In the genomic region with DNA sequence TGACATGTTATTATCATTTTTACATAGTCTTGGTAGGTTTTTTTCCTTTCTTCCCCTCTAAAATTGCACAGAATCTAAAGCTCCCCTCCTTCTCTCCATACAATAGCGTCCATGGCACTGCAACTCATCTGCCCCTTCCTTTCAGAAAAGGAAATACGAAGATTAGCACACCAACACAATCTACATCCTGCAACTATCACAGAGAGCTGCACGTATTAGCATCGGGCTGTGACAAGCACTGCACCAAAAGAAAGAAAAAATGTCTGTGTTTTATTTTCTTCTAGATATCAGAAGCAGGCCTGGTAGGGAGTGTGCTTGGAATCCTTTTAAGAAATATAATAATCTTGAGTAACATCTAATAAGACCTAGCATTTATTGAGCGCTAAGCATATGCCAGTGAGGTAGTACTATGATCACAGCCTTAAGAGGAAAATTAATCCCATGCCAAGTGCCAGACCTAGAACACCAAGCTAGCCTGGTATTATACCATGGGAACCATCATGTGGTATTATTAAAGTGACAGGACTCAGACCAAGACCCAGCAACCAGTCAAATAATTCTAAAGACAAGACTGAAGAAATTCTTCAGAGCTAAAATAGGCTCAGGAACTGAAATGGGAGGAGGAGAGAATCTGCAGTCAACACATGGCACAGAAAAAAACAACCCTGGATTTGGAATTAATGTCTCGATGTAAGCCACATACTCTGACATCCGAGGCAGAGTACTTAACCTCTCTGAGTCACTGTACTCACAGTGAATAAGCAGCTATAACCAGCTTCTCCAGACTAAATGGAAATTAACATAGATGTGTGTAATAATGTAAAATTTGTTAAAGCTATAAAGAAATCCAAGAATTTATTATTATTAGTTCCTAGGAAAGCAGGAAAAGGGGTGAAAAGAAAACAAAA, we compare ENCODE assay signal across 11 cellular contexts.
DNase-seq lines count a peak whose midpoint lies in the region; ATAC-seq and TF ChIP-seq lines count a peak whose summit lies in the region.
"Had no signal": no experiment of that assay in that cellular context is flagged by ENCODE, and none has a peak within 500 bp of the region (broad histone marks: within the 10 kb centered on the region; RNA-seq: fewer than 3 reads in every experiment).

No MANE protein-coding gene starts in this region.

- H3K27ac ChIP-seq in body of pancreas = no peak overlapping the region
- no peak overlapping the region for H3K27ac ChIP-seq in adrenal gland

- peaks cover 50% of the 10 kb centered on the region for H3K4me1 Mint-ChIP-seq in activated T-helper 17 cell treated with anti-CD3 and anti-CD28 coated beads, Interleukin-2, amount 50 U/mL, for 72 hours

- DNase-seq in AG08395 (ENCODE audit: low spot score) (peak; percentile 11), HCEC 1CT (peak; percentile 9), foreskin fibroblast (peak; percentile 45 to 68), Right ventricle myocardium inferior (ENCODE audit: missing footprints) (no peak), body of pancreas (no peak), adrenal gland (no peak), NCI-H1930 (lab: John Stamatoyannopoulos, UW) (no peak)
- DNase-seq: activated gamma-delta T cell treated with Interleukin-2 at 50 U/mL for 16 hours; islet precursor cell; stimulated activated CD4-positive, alpha-beta T cell treated with anti-CD3 and anti-CD28 coated beads, Interleukin-15, amount 100 ng/mL, for 24 hours had no signal

- peaks cover 8% of the 10 kb centered on the region for H3K36me3 Mint-ChIP-seq in activated T-helper 17 cell treated with anti-CD3 and anti-CD28 coated beads, Interleukin-2, amount 50 U/mL, for 72 hours (ENCODE audit: low read depth)

- TF ChIP-seq CTCF in foreskin fibroblast (IDR thresholded peaks at IDR 0.05; ENCODE audit: low read depth, low read length) = no peak
- TF ChIP-seq CTCF in body of pancreas (IDR thresholded peaks at IDR 0.05) = no peak
- TF ChIP-seq CTCF in adrenal gland (IDR thresholded peaks at IDR 0.05) = no peak

- no peaks in the 10 kb centered on the region for H3K27me3 Mint-ChIP-seq in activated T-helper 17 cell treated with anti-CD3 and anti-CD28 coated beads, Interleukin-2, amount 50 U/mL, for 72 hours

- H3K4me3 Mint-ChIP-seq in activated T-helper 17 cell treated with anti-CD3 and anti-CD28 coated beads, Interleukin-2, amount 50 U/mL, for 72 hours = peak overlapping the region; percentile 79

- intact Hi-C loops in Right ventricle myocardium inferior (cut with DNase I) (no loop called here), body of pancreas (cut with DNase I) (no loop called here), adrenal gland (cut with DNase I) (no loop called here)

- H3K4me3 ChIP-seq in foreskin fibroblast (ENCODE audit: low read depth in 1 of 2, low read length in 2 of 2) = no peak overlapping the region
- H3K4me3 ChIP-seq in body of pancreas = no peak overlapping the region
- H3K4me3 ChIP-seq in adrenal gland = no peak overlapping the region

- WGBS in body of pancreas, 2 donors = 67 to 85% methylated on average over 7 of the region's 7 CpGs
- 71 to 84% (median 76%) methylated on average over 7 of the region's 7 CpGs for WGBS in adrenal gland, 4 donors

- no peaks in the 10 kb centered on the region for H3K9me3 Mint-ChIP-seq in activated T-helper 17 cell treated with anti-CD3 and anti-CD28 coated beads, Interleukin-2, amount 50 U/mL, for 72 hours

- TF ChIP-seq POLR2A in body of pancreas (IDR thresholded peaks at IDR 0.05) = no peak
- TF ChIP-seq POLR2A in adrenal gland (IDR thresholded peaks at IDR 0.05) = no peak

- ATAC-seq in activated T-helper 17 cell treated with anti-CD3 and anti-CD28 coated beads, Interleukin-2, amount 50 U/mL, for 72 hours (replicated peaks) = peak; percentile 67
- ATAC-seq in Right ventricle myocardium inferior (no peak), body of pancreas (no peak)

- H3K27me3 ChIP-seq in body of pancreas = no peaks in the 10 kb centered on the region
- H3K27me3 ChIP-seq in adrenal gland = no peaks in the 10 kb centered on the region

- H3K9me3 ChIP-seq in body of pancreas = no peaks in the 10 kb centered on the region
- peaks cover 0 to 7% (median 0%) of the 10 kb centered on the region in 3 donors for H3K9me3 ChIP-seq in adrenal gland (replicated peaks in 1 of 3)

- H3K36me3 ChIP-seq in body of pancreas (replicated peaks in 1 of 2; ENCODE audit: insufficient read depth in 1 of 2, low read depth in 2 of 2) (no peaks in the 10 kb centered on the region), adrenal gland (replicated peaks in 1 of 2) (no peaks in the 10 kb centered on the region)

- no peaks in the 10 kb centered on the region for H3K4me1 ChIP-seq in body of pancreas
- no peaks in the 10 kb centered on the region for H3K4me1 ChIP-seq in adrenal gland (replicated peaks in 1 of 2)

- H3K27ac Mint-ChIP-seq in activated T-helper 17 cell treated with anti-CD3 and anti-CD28 coated beads, Interleukin-2, amount 50 U/mL, for 72 hours = peak overlapping the region; percentile 84

Comparison
In these comparisons a context has a peak if more than half of its experiments do, and no peak if none do; other contexts are left out.
1. DNase-seq: peak in AG08395 (single experiment), HCEC 1CT (single experiment) and foreskin fibroblast (2 of 2); none in Right ventricle myocardium inferior (single experiment), body of pancreas (0 of 4), adrenal gland (0 of 7) and NCI-H1930 (0 of 2).